Comparison of ENCODE assay signal across 8 cellular contexts in genomic region chr1:13749543-13750307, GRCh38. TPM values are rescaled to one million over a fixed set of nuclear protein-coding genes. Genes with fewer than 3 reads are reported as not detected.
A peak's percentile ranks its signal among the peaks of the same experiment; 100 is the strongest.
DNase-seq lines count a peak whose midpoint lies in the region; ATAC-seq, FAIRE-seq and TF ChIP-seq lines count a peak whose summit lies in the region.

No MANE protein-coding gene starts in this region.

- 0% methylated on average over 25 to 81 of the region's 81 CpGs for whole genome bisulfite sequencing in body of pancreas, 2 donors

- CTCF ChIA-PET in AG04450 (lab: Charles Lee) (interaction anchor here (0.6 to 1.1 kb wide), 5 partner anchors 20 to 1196 kb away, joined by 3 to 4 read pairs (median 3); no protein-coding TSS in a partner anchor), GM10248 (lab: Yijun Ruan, JAX) (interaction anchor here (0.8 to 1.6 kb wide), 7 partner anchors 8 to 49 kb away, joined by 3 to 7 read pairs (median 3); no protein-coding TSS in a partner anchor)

- TF ChIP-seq CTCF in AG04450 (IDR thresholded peaks at IDR 0.05; ENCODE audit: low read depth, low read length) (no peak), body of pancreas (IDR thresholded peaks at IDR 0.05) (no peak), kidney (IDR thresholded peaks at IDR 0.05; ENCODE audit: borderline replicate concordance, extremely low read depth, insufficient read depth) (no peak), GM10248 (IDR thresholded peaks at IDR 0.05; ENCODE audit: control extremely low read depth, extremely low read depth, low read depth, missing control alignments) (no peak)

- H3K4me3 ChIP-seq in AG04450 (ENCODE audit: low read depth, low read length) (peak overlapping the region; percentile 80), SK-N-MC (peak overlapping the region; percentile 87), body of pancreas (peak overlapping the region; percentile 77 to 85), kidney (ENCODE audit: low read length in 2 of 2) (peak overlapping the region; percentile 83 to 89)

- peaks cover 38% of the 10 kb centered on the region for H3K4me1 ChIP-seq in body of pancreas
- H3K4me1 ChIP-seq in kidney (ENCODE audit: control insufficient read depth in 1 of 2, insufficient read depth in 1 of 2, low read depth in 1 of 2, low read length in 2 of 2), result peaks cover 0 to 9% of the 10 kb centered on the region in 2 donors

- intact Hi-C loops in body of pancreas (cut with DNase I) (no loop called here), kidney (cut with DNase I) (no loop called here)

- FAIRE-seq in kidney (lab: Jason Lieb, UNC), result no peak

- peaks cover 16% of the 10 kb centered on the region; the same call in 1 of the 2 replicates for H3K36me3 ChIP-seq in SK-N-MC (ENCODE audit: insufficient read depth, low read length)
- H3K36me3 ChIP-seq in body of pancreas (replicated peaks in 1 of 2; ENCODE audit: insufficient read depth in 1 of 2, low read depth in 2 of 2), result no peaks in the 10 kb centered on the region
- no peaks in the 10 kb centered on the region for H3K36me3 ChIP-seq in kidney (ENCODE audit: control insufficient read depth in 1 of 2, insufficient read depth in 2 of 2, low read length in 2 of 2)

- no peaks in the 10 kb centered on the region for H3K9me3 ChIP-seq in AG04450 (ENCODE audit: control insufficient read depth, insufficient read depth, low read length)
- H3K9me3 ChIP-seq in SK-N-MC (ENCODE audit: low read depth, low read length), result no peaks in the 10 kb centered on the region
- H3K9me3 ChIP-seq in body of pancreas, result no peaks in the 10 kb centered on the region
- H3K9me3 ChIP-seq in kidney (ENCODE audit: control insufficient read depth in 1 of 2, low read length in 2 of 2), result no peaks in the 10 kb centered on the region

- H3K9ac ChIP-seq in SK-N-MC (ENCODE audit: insufficient read length), result peak overlapping the region; percentile 77
- H3K9ac ChIP-seq in kidney (ENCODE audit: low read length in 2 of 2), result peak overlapping the region; percentile 50 to 82

- ATAC-seq in GM19023 (IDR thresholded peaks at IDR 0.05; ENCODE audit: unreplicated experiment) (peak; percentile 11), HG03280 (IDR thresholded peaks at IDR 0.05; ENCODE audit: unreplicated experiment) (peak; percentile 17), body of pancreas (peak; percentile 64)

- H3K27ac ChIP-seq in AG04450 (ENCODE audit: low read depth, low read length), result peak overlapping the region; percentile 47
- no peak overlapping the region for H3K27ac ChIP-seq in SK-N-MC
- H3K27ac ChIP-seq in body of pancreas, result peak overlapping the region; percentile 86 to 98 (median 94)
- H3K27ac ChIP-seq in kidney (ENCODE audit: low read depth in 2 of 2, low read length in 2 of 2), result peak overlapping the region; percentile 84 to 88

- DNase-seq in AG04450 (ENCODE audit: low read depth, low spot score) (no peak), SK-N-MC (ENCODE audit: low read depth, low spot score) (no peak), body of pancreas (peak; percentile 56 to 66 (median 64)), kidney (peak; percentile 92), GM10248 (ENCODE audit: extremely low spot score) (no peak)
- DNase-seq in stimulated activated CD4-positive, alpha-beta T cell treated with anti-CD3 and anti-CD28 coated beads, Interleukin-1b, Interleukin-23, amount 100 ng/mL, for 48 hours, result peak; percentile 58

- H3K27me3 ChIP-seq in AG04450 (ENCODE audit: control insufficient read depth, insufficient read depth, low read length) (no peaks in the 10 kb centered on the region), body of pancreas (no peaks in the 10 kb centered on the region)

- POLR2A ChIA-PET in AG04450 (lab: Yijun Ruan, JAX), result interaction anchor here (0.9 to 1.6 kb wide), 16 partner anchors 8 to 81 kb away, joined by 3 to 18 read pairs (median 5); no protein-coding TSS in a partner anchor
- POLR2A ChIA-PET in GM10248 (lab: Yijun Ruan, JAX), result interaction anchor here (0.6 to 1.5 kb wide), 10 partner anchors 8 to 57 kb away, joined by 3 to 9 read pairs (median 4); no protein-coding TSS in a partner anchor

- no peak for TF ChIP-seq POLR2A in body of pancreas (IDR thresholded peaks at IDR 0.05)

RNA-seq across cellular contexts. Expression of gene PRDM2, which starts 49.7 kb away (rescaled TPM):
- polyA plus RNA-seq in AG04450 (2011; rRNA removed) (12.0 and 16.4 TPM in 2 replicates), kidney (ENCODE audit: insufficient read depth, low read depth, low replicate concordance) (8.2 TPM)
- polyA minus RNA-seq in AG04450 (2011; rRNA and poly(A)+ RNA removed), result 20.4 and 25.6 TPM in 2 replicates
- total RNA-seq in body of pancreas (10 to 100 TPM; 21.4 to 21.8 TPM), kidney (42.6 TPM)

Comparison
In these comparisons a context has a peak if more than half of its experiments do, and no peak if none do; other contexts are left out.
1. DNase-seq: peak in body of pancreas (4 of 4), kidney (single experiment) and stimulated activated CD4-positive, alpha-beta T cell treated with anti-CD3 and anti-CD28 coated beads, Interleukin-1b, Interleukin-23, amount 100 ng/mL, for 48 hours (single experiment); none in AG04450 (single experiment), SK-N-MC (single experiment) and GM10248 (single experiment).
2. ATAC-seq: peak in every context shown above with its lines; median percentile 64 in body of pancreas; 17 in HG03280; 11 in GM19023.
3. Peak in every context shown above with its lines, with median percentiles within 50 percentile points of each other: H3K4me3 ChIP-seq.